1 cellular context compared by ENCODE assay signal in the genomic region with DNA sequence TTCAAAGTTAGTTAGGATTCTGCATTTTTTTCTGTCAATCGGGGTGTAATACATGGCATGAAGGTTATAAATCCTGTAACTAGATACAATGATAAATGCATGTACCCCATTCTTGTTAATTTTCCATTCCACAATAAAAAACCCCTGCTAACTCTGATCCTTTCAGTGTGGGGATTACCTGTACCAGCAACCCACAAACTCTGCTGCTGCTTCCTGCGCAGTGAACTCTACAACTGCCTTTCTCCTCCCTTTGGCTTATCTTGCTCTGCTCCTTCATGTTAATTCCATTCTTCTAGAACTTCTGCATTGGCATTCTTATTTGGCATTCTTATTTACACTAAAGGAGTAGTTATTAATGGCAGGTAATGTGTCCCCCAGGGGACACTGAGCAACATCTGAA.
TF ChIP-seq lines count a peak whose summit lies in the region.

No MANE protein-coding gene starts in this region.

TF ChIP-seq in GM23338, 12 proteins besides CTCF, POLR2A, EP300 and RAD21 (continued from another document):
- TF ChIP-seq, protein P1, sequence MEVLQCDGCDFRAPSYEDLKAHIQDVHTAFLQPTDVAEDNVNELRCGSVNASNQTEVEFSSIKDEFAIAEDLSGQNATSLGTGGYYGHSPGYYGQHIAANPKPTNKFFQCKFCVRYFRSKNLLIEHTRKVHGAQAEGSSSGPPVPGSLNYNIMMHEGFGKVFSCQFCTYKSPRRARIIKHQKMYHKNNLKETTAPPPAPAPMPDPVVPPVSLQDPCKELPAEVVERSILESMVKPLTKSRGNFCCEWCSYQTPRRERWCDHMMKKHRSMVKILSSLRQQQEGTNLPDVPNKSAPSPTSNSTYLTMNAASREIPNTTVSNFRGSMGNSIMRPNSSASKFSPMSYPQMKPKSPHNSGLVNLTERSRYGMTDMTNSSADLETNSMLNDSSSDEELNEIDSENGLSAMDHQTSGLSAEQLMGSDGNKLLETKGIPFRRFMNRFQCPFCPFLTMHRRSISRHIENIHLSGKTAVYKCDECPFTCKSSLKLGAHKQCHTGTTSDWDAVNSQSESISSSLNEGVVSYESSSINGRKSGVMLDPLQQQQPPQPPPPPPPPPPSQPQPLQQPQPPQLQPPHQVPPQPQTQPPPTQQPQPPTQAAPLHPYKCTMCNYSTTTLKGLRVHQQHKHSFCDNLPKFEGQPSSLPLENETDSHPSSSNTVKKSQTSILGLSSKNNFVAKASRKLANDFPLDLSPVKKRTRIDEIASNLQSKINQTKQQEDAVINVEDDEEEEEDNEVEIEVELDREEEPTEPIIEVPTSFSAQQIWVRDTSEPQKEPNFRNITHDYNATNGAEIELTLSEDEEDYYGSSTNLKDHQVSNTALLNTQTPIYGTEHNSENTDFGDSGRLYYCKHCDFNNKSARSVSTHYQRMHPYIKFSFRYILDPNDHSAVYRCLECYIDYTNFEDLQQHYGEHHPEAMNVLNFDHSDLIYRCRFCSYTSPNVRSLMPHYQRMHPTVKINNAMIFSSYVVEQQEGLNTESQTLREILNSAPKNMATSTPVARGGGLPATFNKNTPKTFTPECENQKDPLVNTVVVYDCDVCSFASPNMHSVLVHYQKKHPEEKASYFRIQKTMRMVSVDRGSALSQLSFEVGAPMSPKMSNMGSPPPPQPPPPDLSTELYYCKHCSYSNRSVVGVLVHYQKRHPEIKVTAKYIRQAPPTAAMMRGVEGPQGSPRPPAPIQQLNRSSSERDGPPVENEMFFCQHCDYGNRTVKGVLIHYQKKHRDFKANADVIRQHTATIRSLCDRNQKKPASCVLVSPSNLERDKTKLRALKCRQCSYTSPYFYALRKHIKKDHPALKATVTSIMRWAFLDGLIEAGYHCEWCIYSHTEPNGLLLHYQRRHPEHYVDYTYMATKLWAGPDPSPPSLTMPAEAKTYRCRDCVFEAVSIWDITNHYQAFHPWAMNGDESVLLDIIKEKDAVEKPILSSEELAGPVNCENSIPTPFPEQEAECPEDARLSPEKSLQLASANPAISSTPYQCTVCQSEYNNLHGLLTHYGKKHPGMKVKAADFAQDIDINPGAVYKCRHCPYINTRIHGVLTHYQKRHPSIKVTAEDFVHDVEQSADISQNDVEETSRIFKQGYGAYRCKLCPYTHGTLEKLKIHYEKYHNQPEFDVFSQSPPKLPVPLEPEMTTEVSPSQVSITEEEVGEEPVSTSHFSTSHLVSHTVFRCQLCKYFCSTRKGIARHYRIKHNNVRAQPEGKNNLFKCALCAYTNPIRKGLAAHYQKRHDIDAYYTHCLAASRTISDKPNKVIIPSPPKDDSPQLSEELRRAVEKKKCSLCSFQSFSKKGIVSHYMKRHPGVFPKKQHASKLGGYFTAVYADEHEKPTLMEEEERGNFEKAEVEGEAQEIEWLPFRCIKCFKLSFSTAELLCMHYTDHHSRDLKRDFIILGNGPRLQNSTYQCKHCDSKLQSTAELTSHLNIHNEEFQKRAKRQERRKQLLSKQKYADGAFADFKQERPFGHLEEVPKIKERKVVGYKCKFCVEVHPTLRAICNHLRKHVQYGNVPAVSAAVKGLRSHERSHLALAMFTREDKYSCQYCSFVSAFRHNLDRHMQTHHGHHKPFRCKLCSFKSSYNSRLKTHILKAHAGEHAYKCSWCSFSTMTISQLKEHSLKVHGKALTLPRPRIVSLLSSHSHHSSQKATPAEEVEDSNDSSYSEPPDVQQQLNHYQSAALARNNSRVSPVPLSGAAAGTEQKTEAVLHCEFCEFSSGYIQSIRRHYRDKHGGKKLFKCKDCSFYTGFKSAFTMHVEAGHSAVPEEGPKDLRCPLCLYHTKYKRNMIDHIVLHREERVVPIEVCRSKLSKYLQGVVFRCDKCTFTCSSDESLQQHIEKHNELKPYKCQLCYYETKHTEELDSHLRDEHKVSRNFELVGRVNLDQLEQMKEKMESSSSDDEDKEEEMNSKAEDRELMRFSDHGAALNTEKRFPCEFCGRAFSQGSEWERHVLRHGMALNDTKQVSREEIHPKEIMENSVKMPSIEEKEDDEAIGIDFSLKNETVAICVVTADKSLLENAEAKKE (CRISPR knock-in tag; IDR thresholded peaks at IDR 0.05) = no peak
- TF ChIP-seq ZNF114 (CRISPR knock-in tag; IDR thresholded peaks at IDR 0.05) = no peak
- TF ChIP-seq NANOG (IDR thresholded peaks at IDR 0.05; ENCODE audit: borderline replicate concordance) = no peak
- TF ChIP-seq JUNB (IDR thresholded peaks at IDR 0.05; ENCODE audit: unreplicated experiment) = no peak
- TF ChIP-seq EZH2 (IDR thresholded peaks at IDR 0.05; ENCODE audit: low read depth, unreplicated experiment) = no peak
- TF ChIP-seq STAT1 (IDR thresholded peaks at IDR 0.05; ENCODE audit: unreplicated experiment) = no peak
